13 cellular contexts compared by ENCODE assay signal in the genomic region with DNA sequence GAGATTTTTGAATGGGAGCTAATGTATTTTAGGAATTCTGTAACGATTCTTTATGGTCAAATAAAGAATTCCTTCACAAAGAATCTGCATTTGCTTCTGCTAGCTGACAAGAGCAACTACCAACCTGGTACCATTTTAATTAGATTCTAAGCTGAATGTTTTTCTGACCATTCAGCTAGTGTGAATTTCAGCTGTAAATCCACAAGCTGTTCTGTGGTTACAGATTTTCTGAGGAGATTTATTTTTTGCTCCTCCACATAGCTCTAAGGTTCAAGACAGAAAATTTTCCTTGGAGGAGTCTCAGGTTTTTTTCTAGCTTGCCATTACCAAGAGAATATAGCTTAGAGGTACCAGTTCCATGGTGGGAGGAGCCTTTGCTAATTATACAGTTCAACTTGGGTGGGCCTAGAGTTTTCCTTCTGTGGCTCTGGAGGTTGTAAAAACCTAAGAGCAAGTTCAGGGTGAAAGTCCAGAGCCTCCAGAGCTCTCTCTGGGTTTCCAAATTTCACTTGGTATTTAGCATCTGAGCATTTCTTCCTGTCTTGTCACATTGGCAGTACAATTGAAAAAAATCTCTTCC.
"Had no signal": no experiment of that assay in that cellular context is flagged by ENCODE, and none has a peak within 500 bp of the region (broad histone marks: within the 10 kb centered on the region; RNA-seq: fewer than 3 reads in every experiment).

No MANE protein-coding gene starts in this region.

- H3K9me3 ChIP-seq: left lung, psoas muscle, suprapubic skin, transverse colon had no signal

- H2AFZ ChIP-seq: neural progenitor cell had no signal

- H3K9ac ChIP-seq: neural progenitor cell had no signal

- FAIRE-seq: keratinocyte had no signal

- ATAC-seq: left lung, psoas muscle had no signal

- H3K36me3 ChIP-seq: left lung, neural progenitor cell, suprapubic skin, transverse colon had no signal

- H3K27me3 ChIP-seq: left lung, neural progenitor cell, suprapubic skin, transverse colon had no signal

- H3K27ac ChIP-seq: left lung, neural progenitor cell, psoas muscle, suprapubic skin, transverse colon had no signal

- DNase-seq: activated CD4-positive, alpha-beta T cell treated with anti-CD3 and anti-CD28 coated beads for 1 hour; activated CD4-positive, alpha-beta T cell treated with anti-CD3 and anti-CD28 coated beads, Interleukin-2, amount 50 U/mL, for 48 hours; caudate nucleus; foreskin fibroblast; hippocampal formation; left lung; naive B cell; psoas muscle; stimulated activated CD4-positive, alpha-beta T cell treated with anti-CD3 and anti-CD28 coated beads, Interleukin-1b, Interleukin-23, amount 100 ng/mL, for 48 hours; transverse colon had no signal

- H3K4me1 ChIP-seq: neural progenitor cell, psoas muscle had no signal

- H3K4me3 ChIP-seq: left lung, neural progenitor cell, psoas muscle, suprapubic skin, transverse colon had no signal

- H3K4me2 ChIP-seq: neural progenitor cell had no signal
